Comparison of ENCODE assay signal across 7 cellular contexts in genomic region chr22:41563051-41563711, GRCh38. TPM values are rescaled to one million over a fixed set of nuclear protein-coding genes. Genes with fewer than 3 reads are reported as not detected.
DNase-seq lines count a peak whose midpoint lies in the region; ATAC-seq and TF ChIP-seq lines count a peak whose summit lies in the region.
"Had no signal": no experiment of that assay in that cellular context is flagged by ENCODE, and none has a peak within 500 bp of the region (broad histone marks: within the 10 kb centered on the region; RNA-seq: fewer than 3 reads in every experiment).

No MANE protein-coding gene starts in this region.

- no peak overlapping the region for H3K27ac Mint-ChIP-seq in activated naive CD4-positive, alpha-beta T cell treated with anti-CD3 and anti-CD28 coated beads for 36 hours
- H3K27ac Mint-ChIP-seq: activated naive CD8-positive, alpha-beta T cell had no signal

- no peaks in the 10 kb centered on the region for H3K36me3 Mint-ChIP-seq in activated naive CD4-positive, alpha-beta T cell treated with anti-CD3 and anti-CD28 coated beads for 36 hours (ENCODE audit: low read depth)
- H3K36me3 Mint-ChIP-seq: activated naive CD8-positive, alpha-beta T cell had no signal

- WGBS in right cardiac atrium, result 42% methylated on average over 10 of the region's 10 CpGs

- H3K4me3 Mint-ChIP-seq in activated naive CD4-positive, alpha-beta T cell treated with anti-CD3 and anti-CD28 coated beads for 36 hours, result no peak overlapping the region
- H3K4me3 Mint-ChIP-seq: activated naive CD8-positive, alpha-beta T cell had no signal

- H3K4me1 ChIP-seq in RWPE2 (ENCODE audit: insufficient read depth, poor library complexity, severe bottlenecking), result peaks cover 24% of the 10 kb centered on the region
- H3K4me1 ChIP-seq in right cardiac atrium (ENCODE audit: control insufficient read depth, insufficient read depth, low read length), result peaks cover 12% of the 10 kb centered on the region

- no peaks in the 10 kb centered on the region for H3K9me3 Mint-ChIP-seq in activated naive CD4-positive, alpha-beta T cell treated with anti-CD3 and anti-CD28 coated beads for 36 hours

- CTCF ChIA-PET in activated naive CD4-positive, alpha-beta T cell treated with anti-CD3 and anti-CD28 coated beads for 36 hours (lab: Charles Lee), result no interaction called here

- no peaks in the 10 kb centered on the region for H3K9me3 ChIP-seq in RWPE2 (ENCODE audit: severe bottlenecking)
- no peaks in the 10 kb centered on the region for H3K9me3 ChIP-seq in right cardiac atrium (ENCODE audit: control insufficient read depth, low read length)

- H3K27me3 ChIP-seq in RWPE2 (ENCODE audit: insufficient read depth, poor library complexity, severe bottlenecking) (no peaks in the 10 kb centered on the region), right cardiac atrium (ENCODE audit: control insufficient read depth, insufficient read depth) (no peaks in the 10 kb centered on the region)

- peak; percentile 59 for ATAC-seq in RWPE2 (ENCODE audit: low read depth)
- ATAC-seq in right cardiac atrium, result peak in 1 of 2 donors; percentile 2

- DNase-seq in AG09309 (ENCODE audit: low read depth) (no peak), RWPE2 (ENCODE audit: low spot score) (no peak), right cardiac atrium (no peak), NAMALWA (ENCODE audit: low spot score) (no peak), NCI-H187 treated with DMSO at 0.1 percent for 48 hours (lab: John Stamatoyannopoulos, UW) (no peak)
- no peak for DNase-seq in activated naive CD4-positive, alpha-beta T cell treated with anti-CD3 and anti-CD28 coated beads for 36 hours

- intact Hi-C loops in right cardiac atrium (cut with DNase I), result no loop called here
- intact Hi-C loops in activated naive CD4-positive, alpha-beta T cell treated with anti-CD3 and anti-CD28 coated beads for 36 hours (cut with micrococcal nuclease), result no loop called here

- peaks cover 12% of the 10 kb centered on the region for H3K27me3 Mint-ChIP-seq in activated naive CD4-positive, alpha-beta T cell treated with anti-CD3 and anti-CD28 coated beads for 36 hours (ENCODE audit: low read depth)

- no peaks in the 10 kb centered on the region for H3K36me3 ChIP-seq in RWPE2 (ENCODE audit: low read depth)

- H3K27ac ChIP-seq in RWPE2 (ENCODE audit: poor library complexity, severe bottlenecking) (no peak overlapping the region), right cardiac atrium (ENCODE audit: low read length) (peak overlapping the region; percentile 83)

- peak overlapping the region; percentile 14; the same call in 1 of the 2 replicates for H3K4me3 ChIP-seq in AG09309 (ENCODE audit: control insufficient read depth, low read depth, low read length)
- no peak overlapping the region for H3K4me3 ChIP-seq in RWPE2 (ENCODE audit: severe bottlenecking)
- H3K4me3 ChIP-seq in right cardiac atrium (ENCODE audit: low read length), result peak overlapping the region; percentile 69

- H3K4me1 Mint-ChIP-seq in activated naive CD4-positive, alpha-beta T cell treated with anti-CD3 and anti-CD28 coated beads for 36 hours (ENCODE audit: low read depth), result peaks cover 5% of the 10 kb centered on the region

- TF ChIP-seq CTCF in AG09309 (IDR thresholded peaks at IDR 0.05; ENCODE audit: control insufficient read depth, insufficient read depth, low read depth, low read length, missing control alignments), result no peak
- TF ChIP-seq CTCF in RWPE2 (IDR thresholded peaks at IDR 0.05; ENCODE audit: poor library complexity, severe bottlenecking), result no peak

RNA-seq across cellular contexts. Expression of gene CSDC2, which starts 2.4 kb away (rescaled TPM):
- total RNA-seq in right cardiac atrium, result 100 to 1,000 TPM; 274 to 342 (median 287) TPM
- 309 TPM for polyA plus RNA-seq in right cardiac atrium
- not detected for total RNA-seq in activated naive CD4-positive, alpha-beta T cell treated with anti-CD3 and anti-CD28 coated beads for 36 hours

RNA-seq across cellular contexts. Expression of gene POLR3H, which starts 18.9 kb away (rescaled TPM):
- total RNA-seq in right cardiac atrium, result 10 to 100 TPM; 21.0 to 26.7 (median 25.3) TPM
- 24.6 TPM for polyA plus RNA-seq in right cardiac atrium
- 10 to 100 TPM; 14.8 to 17.6 TPM for total RNA-seq in activated naive CD4-positive, alpha-beta T cell treated with anti-CD3 and anti-CD28 coated beads for 36 hours

RNA-seq across cellular contexts. Expression of gene PMM1, which starts 26.5 kb away (rescaled TPM):
- total RNA-seq in right cardiac atrium, result 10 to 100 TPM; 12.6 to 21.4 (median 18.3) TPM
- polyA plus RNA-seq in right cardiac atrium, result 19.1 TPM
- total RNA-seq in activated naive CD4-positive, alpha-beta T cell treated with anti-CD3 and anti-CD28 coated beads for 36 hours, result 10 to 100 TPM; 35.3 to 35.6 TPM

RNA-seq across cellular contexts. Expression of gene DESI1, which starts 57.7 kb away (rescaled TPM):
- 10 to 100 TPM; 56.5 to 90.7 (median 74.8) TPM for total RNA-seq in right cardiac atrium
- 86.4 TPM for polyA plus RNA-seq in right cardiac atrium
- 10 to 100 TPM; 57.3 to 64.8 TPM for total RNA-seq in activated naive CD4-positive, alpha-beta T cell treated with anti-CD3 and anti-CD28 coated beads for 36 hours

RNA-seq across cellular contexts. Expression of gene XRCC6, which starts 57.9 kb away (rescaled TPM):
- 100 to 1,000 TPM; 160 to 183 (median 173) TPM for total RNA-seq in right cardiac atrium
- 144 TPM for polyA plus RNA-seq in right cardiac atrium
- 100 to 1,000 TPM; 424 to 436 TPM for total RNA-seq in activated naive CD4-positive, alpha-beta T cell treated with anti-CD3 and anti-CD28 coated beads for 36 hours

Comparison
In these comparisons a context has a peak if more than half of its experiments do, and no peak if none do; other contexts are left out.
1. RNA of gene CSDC2, which starts 2.4 kb away (total RNA-seq): 274 to 342 TPM in right cardiac atrium; not detected in activated naive CD4-positive, alpha-beta T cell treated with anti-CD3 and anti-CD28 coated beads for 36 hours; every median in the first group is over 100 times any median in the second.